23 cellular contexts compared by ENCODE assay signal in the genomic region with DNA sequence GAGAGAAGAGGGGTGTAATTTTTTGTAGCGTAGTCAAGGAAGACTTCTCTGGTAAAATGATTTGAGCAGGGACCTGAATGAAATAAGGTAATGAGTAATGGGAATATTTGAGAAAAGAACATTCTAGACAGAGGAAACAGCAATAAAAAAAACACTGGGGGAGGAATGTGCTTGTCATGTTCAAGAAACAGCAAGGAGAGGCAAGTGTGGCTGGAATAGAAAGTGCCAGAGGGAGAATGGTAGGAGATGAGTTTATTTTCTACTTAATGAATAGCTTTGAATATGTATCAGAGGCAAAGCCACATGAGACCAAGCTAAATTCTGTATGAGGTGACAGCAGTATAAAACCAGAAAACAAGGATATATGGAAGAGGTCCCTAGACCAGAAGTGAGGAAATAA.
A peak's percentile ranks its signal among the peaks of the same experiment; 100 is the strongest.
DNase-seq lines count a peak whose midpoint lies in the region; TF ChIP-seq lines count a peak whose summit lies in the region.
"Had no signal": no experiment of that assay in that cellular context is flagged by ENCODE, and none has a peak within 500 bp of the region (broad histone marks: within the 10 kb centered on the region; RNA-seq: fewer than 3 reads in every experiment).

No MANE protein-coding gene starts in this region.

- no peaks in the 10 kb centered on the region for H3K27me3 Mint-ChIP-seq in nephron (ENCODE audit: low read depth)
- H3K27me3 Mint-ChIP-seq: activated CD4-positive, alpha-beta T cell treated with anti-CD3 and anti-CD28 coated beads, Interleukin-2, amount 10 ng/mL, durations not matched to agents 24 days and 14 days; activated naive CD8-positive, alpha-beta T cell; CD8-positive, alpha-beta memory T cell; T-cell had no signal

- H3K4me1 ChIP-seq in HEK293 (ENCODE audit: control insufficient read depth, insufficient read depth, low read length) = peaks cover 31% of the 10 kb centered on the region

- peak overlapping the region in 2 of 3 experiments; percentile 2 to 70 for H3K27ac Mint-ChIP-seq in nephron
- H3K27ac Mint-ChIP-seq: activated CD4-positive, alpha-beta T cell treated with anti-CD3 and anti-CD28 coated beads, Interleukin-2, amount 10 ng/mL, durations not matched to agents 24 days and 14 days; activated naive CD8-positive, alpha-beta T cell; T-cell had no signal

- H3K9me3 ChIP-seq in HEK293 (ENCODE audit: control insufficient read depth, insufficient read depth, low read depth, low read length) = no peaks in the 10 kb centered on the region

- in situ Hi-C loops in ACHN (cut with HindIII; ENCODE audit: low pct_ligation_motif_present, low pct_unique_long_range_greater_than_20kb, low sequenced_read_pairs) = no loop called here

- no peaks in the 10 kb centered on the region for H3K36me3 ChIP-seq in HEK293 (ENCODE audit: control insufficient read depth in 2 of 2, insufficient read depth in 1 of 2, low read length in 2 of 2)
- H3K36me3 ChIP-seq: brain microvascular endothelial cell had no signal

- H3K4me3 ChIP-seq in HEK293 (ENCODE audit: low read depth, low read length) (no peak overlapping the region), choroid plexus epithelial cell (ENCODE audit: low read depth, low read length) (no peak overlapping the region)
- H3K4me3 ChIP-seq: lung had no signal

- no peak for TF ChIP-seq CTCF in HEK293 (tag by site-specific recombination; IDR thresholded peaks at IDR 0.05)
- no peak for TF ChIP-seq CTCF in choroid plexus epithelial cell (conservative IDR thresholded peaks at IDR 0.05; ENCODE audit: low read depth, low read length)
- TF ChIP-seq CTCF in nephron (IDR thresholded peaks at IDR 0.05; ENCODE audit: unreplicated experiment in 3 of 3) = no peak

- H3K27ac ChIP-seq in HEK293 (ENCODE audit: extremely low read depth, low read depth, low read length) = no peak overlapping the region
- H3K27ac ChIP-seq: brain microvascular endothelial cell had no signal

- CTCF ChIA-PET in HEK293 (lab: Yijun Ruan, JAX) = interaction anchor here (0.5 to 1.1 kb wide), 4 partner anchors 9 to 959 kb away, joined by 3 to 4 read pairs (median 3); no protein-coding TSS in a partner anchor

- POLR2A ChIA-PET in HEK293 (lab: Yijun Ruan, JAX) = interaction anchor here (0.9 kb wide), 1 partner anchor 889 kb away, joined by 3 read pairs; a partner anchor contains a TSS

- H3K4me1 Mint-ChIP-seq in nephron = peaks cover 38% of the 10 kb centered on the region

- no peaks in the 10 kb centered on the region for H3K36me3 Mint-ChIP-seq in nephron (ENCODE audit: low read depth)

- H3K9me3 Mint-ChIP-seq in nephron = no peaks in the 10 kb centered on the region
- H3K9me3 Mint-ChIP-seq: activated CD4-positive, alpha-beta T cell treated with anti-CD3 and anti-CD28 coated beads, Interleukin-2, amount 10 ng/mL, durations not matched to agents 24 days and 14 days; CD8-positive, alpha-beta memory T cell; T-cell had no signal

- DNase-seq in ACHN (peak; percentile 27), choroid plexus epithelial cell (ENCODE audit: low read depth) (peak; percentile 38), nucleus accumbens (lab: John Stamatoyannopoulos, UW) (no peak), T1000 (lab: John Stamatoyannopoulos, UW) (no peak), DMS153 treated with DMSO at 0.1 percent for 48 hours (lab: John Stamatoyannopoulos, UW; ENCODE audit: unreplicated experiment) (no peak)
- no peak for DNase-seq in activated CD4-positive, alpha-beta T cell treated with anti-CD3 and anti-CD28 coated beads, Interleukin-2, amount 50 U/mL, for 4 hours
- DNase-seq: activated CD4-positive, alpha-beta T cell treated with anti-CD3 and anti-CD28 coated beads, Interleukin-2, amount 10 ng/mL, durations not matched to agents 24 days and 14 days; brain microvascular endothelial cell; CD8-positive, alpha-beta memory T cell; cortex of kidney; HCEC 1CT; hippocampal formation; islet precursor cell; NCI-H1048; NCI-H2029 treated with DMSO at 0.1 percent for 48 hours; SHP77 treated with DMSO at 0.1 percent for 48 hours; stimulated activated CD4-positive, alpha-beta T cell treated with anti-CD3 and anti-CD28 coated beads, Interleukin-1b, Interleukin-23, amount 100 ng/mL, for 48 hours; stimulated activated naive CD4-positive, alpha-beta T cell treated with Interleukin-2 at 50 U/mL for 16 hours; T-cell had no signal

- no peak overlapping the region for H3K4me3 Mint-ChIP-seq in nephron
- H3K4me3 Mint-ChIP-seq: activated CD4-positive, alpha-beta T cell treated with anti-CD3 and anti-CD28 coated beads, Interleukin-2, amount 10 ng/mL, durations not matched to agents 24 days and 14 days; activated naive CD8-positive, alpha-beta T cell; T-cell had no signal

TF ChIP-seq in HEK293, 187 proteins besides CTCF, POLR2A, EP300 and RAD21:
- no peak for TF ChIP-seq ZNF311 (tag by site-specific recombination; IDR thresholded peaks at IDR 0.05; ENCODE audit: borderline replicate concordance)
- peak; percentile 56 for TF ChIP-seq FEZF1 (tag by site-specific recombination; IDR thresholded peaks at IDR 0.05)
- peak; percentile 43; the same call in 1 of the 2 replicates for TF ChIP-seq PRDM1 (tag by site-specific recombination; IDR thresholded peaks at IDR 0.05)

Comparison
In these comparisons a context has a peak if more than half of its experiments do, and no peak if none do; other contexts are left out.
1. DNase-seq: peak in ACHN (single experiment) and choroid plexus epithelial cell (single experiment); none in nucleus accumbens (0 of 56), activated CD4-positive, alpha-beta T cell treated with anti-CD3 and anti-CD28 coated beads, Interleukin-2, amount 50 U/mL, for 4 hours (0 of 2), T1000 (single experiment) and DMS153 treated with DMSO at 0.1 percent for 48 hours (single experiment).